29 cellular contexts compared by ENCODE assay signal in genomic region chr16:26787924-26788323, GRCh38.
DNase-seq lines count a peak whose midpoint lies in the region; ATAC-seq, FAIRE-seq and TF ChIP-seq lines count a peak whose summit lies in the region.
"Had no signal": no experiment of that assay in that cellular context is flagged by ENCODE, and none has a peak within 500 bp of the region (broad histone marks: within the 10 kb centered on the region; RNA-seq: fewer than 3 reads in every experiment).

No MANE protein-coding gene starts in this region.

- H3K79me1 ChIP-seq in H9 (ENCODE audit: insufficient read depth, low read depth, low read length, poor library complexity, severe bottlenecking) (no peaks in the 10 kb centered on the region), H1 (ENCODE audit: low read depth, low read length) (no peaks in the 10 kb centered on the region)

- H3K56ac ChIP-seq in H9 (ENCODE audit: insufficient read length, low read depth, low read length) = no peak overlapping the region
- no peak overlapping the region for H3K56ac ChIP-seq in H1 (replicated peaks; ENCODE audit: insufficient read length, low read depth, low read length)

- no peak overlapping the region for H3K9ac ChIP-seq in H9 (ENCODE audit: extremely low read depth, insufficient read length, low read length)
- no peak overlapping the region for H3K9ac ChIP-seq in H1 (replicated peaks in 1 of 4; ENCODE audit: extremely low read depth in 1 of 4, low read depth in 3 of 4, low read length in 3 of 4)

- H2AK5ac ChIP-seq in H9 (ENCODE audit: insufficient read length, low read length) = no peak overlapping the region
- no peak overlapping the region for H2AK5ac ChIP-seq in H1 (ENCODE audit: low read depth, low read length)

- H4K91ac ChIP-seq in H9 (ENCODE audit: insufficient read length, low read depth, low read length) = no peak overlapping the region
- no peak overlapping the region for H4K91ac ChIP-seq in H1 (replicated peaks; ENCODE audit: insufficient read length, low read length)

- H4K5ac ChIP-seq in H9 (ENCODE audit: insufficient read length, low read depth, low read length) (no peak overlapping the region), H1 (ENCODE audit: insufficient read length, low read depth, low read length) (no peak overlapping the region)

- TF ChIP-seq RAD21 in H1 (IDR thresholded peaks at IDR 0.05 in 1 of 2, conservative IDR thresholded peaks at IDR 0.05 in 1 of 2; ENCODE audit: low read depth in 2 of 2, low read length in 2 of 2) = no peak

- no peak overlapping the region for H3K27ac Mint-ChIP-seq in H9
- H3K27ac Mint-ChIP-seq: activated naive CD8-positive, alpha-beta T cell treated with anti-CD3 and anti-CD28 coated beads, Interleukin-2, amount 10 ng/mL, durations not matched to agents 7 days and 5 days; effector memory CD8-positive, alpha-beta T cell; IgD-negative memory B cell; nephron; stimulated activated naive CD8-positive, alpha-beta T cell treated with anti-CD3 and anti-CD28 coated beads, Interleukin-15, Interleukin-2, amounts not matched to agents 100 ng/mL and 50 ng/mL, for 24 hours; T-helper 1 cell treated with Interleukin-12 subunit alpha and Interleukin-12 subunit beta and Interleukin-4 antibody, amounts not matched to agents 30 μg/mL and 1 μg/mL, for 36 hours had no signal

- no peak for ATAC-seq in Right ventricle myocardium inferior
- ATAC-seq: effector memory CD8-positive, alpha-beta T cell; mucosa of descending colon had no signal

- no peaks in the 10 kb centered on the region for H3K27me3 ChIP-seq in H9 (ENCODE audit: insufficient read depth, low read length)
- no peaks in the 10 kb centered on the region for H3K27me3 ChIP-seq in H1 (replicated peaks in 1 of 4; ENCODE audit: control insufficient read depth in 3 of 4, extremely low read depth in 1 of 4, insufficient read depth in 3 of 4, low read length in 3 of 4)
- H3K27me3 ChIP-seq: SJCRH30 had no signal

- intact Hi-C loops in Right ventricle myocardium inferior (cut with DNase I) = no loop called here

- H3K36me3 ChIP-seq in H1 (ENCODE audit: control insufficient read depth in 2 of 4, insufficient read depth in 4 of 4, low read length in 3 of 4) = no peaks in the 10 kb centered on the region
- H3K36me3 ChIP-seq: MG63, SJCRH30 had no signal

- H3K4me1 ChIP-seq in H9 (ENCODE audit: insufficient read depth, low read length) = no peaks in the 10 kb centered on the region
- no peaks in the 10 kb centered on the region for H3K4me1 ChIP-seq in H1 (replicated peaks in 1 of 4; ENCODE audit: control insufficient read depth in 3 of 4, insufficient read depth in 4 of 4, low read length in 3 of 4)
- H3K4me1 ChIP-seq: SJCRH30 had no signal

- H2BK12ac ChIP-seq in H9 (ENCODE audit: insufficient read length, low read depth, low read length) (no peak overlapping the region), H1 (ENCODE audit: low read depth, low read length) (no peak overlapping the region)

- H3K4me3 Mint-ChIP-seq in H9 = no peak overlapping the region
- H3K4me3 Mint-ChIP-seq: activated naive CD8-positive, alpha-beta T cell treated with anti-CD3 and anti-CD28 coated beads, Interleukin-2, amount 10 ng/mL, durations not matched to agents 7 days and 5 days; effector memory CD8-positive, alpha-beta T cell; IgD-negative memory B cell; nephron; stimulated activated naive CD8-positive, alpha-beta T cell treated with anti-CD3 and anti-CD28 coated beads, Interleukin-15, Interleukin-2, amounts not matched to agents 100 ng/mL and 50 ng/mL, for 24 hours; T-helper 1 cell treated with Interleukin-12 subunit alpha and Interleukin-12 subunit beta and Interleukin-4 antibody, amounts not matched to agents 30 μg/mL and 1 μg/mL, for 36 hours had no signal

- H3K23me2 ChIP-seq in H9 (ENCODE audit: insufficient read length, low read depth, low read length, poor library complexity, severe bottlenecking) (no peaks in the 10 kb centered on the region), H1 (ENCODE audit: low read depth, low read length) (no peaks in the 10 kb centered on the region)

- H2BK15ac ChIP-seq in H9 (ENCODE audit: low read depth, low read length) (no peak overlapping the region), H1 (ENCODE audit: low read length) (no peak overlapping the region)

- no peak overlapping the region for H3K4ac ChIP-seq in H9 (ENCODE audit: low read depth, low read length)
- H3K4ac ChIP-seq in H1 (replicated peaks; ENCODE audit: insufficient read length, low read depth, low read length) = no peak overlapping the region

- CTCF ChIA-PET in H1 (lab: Charles Lee; ENCODE audit: partially characterized antibody) = no interaction called here

- H3K9me3 Mint-ChIP-seq in H9 = no peaks in the 10 kb centered on the region
- H3K9me3 Mint-ChIP-seq: activated naive CD8-positive, alpha-beta T cell treated with anti-CD3 and anti-CD28 coated beads, Interleukin-2, amount 10 ng/mL, durations not matched to agents 7 days and 5 days; effector memory CD8-positive, alpha-beta T cell; nephron; stimulated activated naive CD8-positive, alpha-beta T cell treated with anti-CD3 and anti-CD28 coated beads, Interleukin-15, Interleukin-2, amounts not matched to agents 100 ng/mL and 50 ng/mL, for 24 hours; T-helper 1 cell treated with Interleukin-12 subunit alpha and Interleukin-12 subunit beta and Interleukin-4 antibody, amounts not matched to agents 30 μg/mL and 1 μg/mL, for 36 hours had no signal

- no peak overlapping the region for H2BK120ac ChIP-seq in H9 (ENCODE audit: low read depth, low read length, poor library complexity, severe bottlenecking)
- H2BK120ac ChIP-seq in H1 (replicated peaks; ENCODE audit: low read depth, low read length) = no peak overlapping the region

- no peak for TF ChIP-seq EP300 in H1 (IDR thresholded peaks at IDR 0.05; ENCODE audit: borderline replicate concordance in 1 of 2, low read depth in 2 of 2, low read length in 2 of 2)

- no peak overlapping the region for H3K4me3 ChIP-seq in H1 (ENCODE audit: extremely low read depth in 1 of 4, insufficient read depth in 2 of 4, low read depth in 3 of 4, low read length in 4 of 4)
- H3K4me3 ChIP-seq: lung, MG63, mucosa of descending colon, SJCRH30 had no signal

- H4K20me1 ChIP-seq in H9 (ENCODE audit: control insufficient read depth, insufficient read depth, insufficient read length) = no peaks in the 10 kb centered on the region
- H4K20me1 ChIP-seq in H1 (replicated peaks in 1 of 2; ENCODE audit: control insufficient read depth in 1 of 2, insufficient read depth in 2 of 2, low read length in 2 of 2) = no peaks in the 10 kb centered on the region

- FAIRE-seq in H1 (lab: Jason Lieb, UNC) = no peak
- FAIRE-seq: astrocyte, G401.6, RCC 7860 had no signal

- H3K36me3 Mint-ChIP-seq in H9 (ENCODE audit: insufficient read depth in 1 of 3, low read depth in 3 of 3) = no peaks in the 10 kb centered on the region
- H3K36me3 Mint-ChIP-seq: activated naive CD8-positive, alpha-beta T cell treated with anti-CD3 and anti-CD28 coated beads, Interleukin-2, amount 10 ng/mL, durations not matched to agents 7 days and 5 days; IgD-negative memory B cell had no signal

- POLR2A ChIA-PET in H1 (lab: Charles Lee; ENCODE audit: partially characterized antibody) = no interaction called here

- no peak overlapping the region for H2BK20ac ChIP-seq in H9 (ENCODE audit: low read depth, low read length, poor library complexity, severe bottlenecking)
- no peak overlapping the region for H2BK20ac ChIP-seq in H1 (ENCODE audit: low read length)

- H3K9me3 ChIP-seq in H9 (ENCODE audit: control insufficient read depth, low read depth, low read length) (no peaks in the 10 kb centered on the region), H1 (ENCODE audit: insufficient read depth in 2 of 2, low read depth in 1 of 2, low read length in 1 of 2) (no peaks in the 10 kb centered on the region)
- H3K9me3 ChIP-seq: MG63, mucosa of descending colon, SJCRH30 had no signal

- H3T11ph ChIP-seq in H9 (ENCODE audit: low read length) = no peak overlapping the region

- H3K27me3 Mint-ChIP-seq in H9 (ENCODE audit: low read depth) = peaks cover 30% of the 10 kb centered on the region

- H4K8ac ChIP-seq in H9 (replicated peaks; ENCODE audit: insufficient read length, low read depth, low read length) (no peak overlapping the region), H1 (ENCODE audit: extremely low read depth, insufficient read depth, low read length) (no peak overlapping the region)

- H3K18ac ChIP-seq in H9 (ENCODE audit: insufficient read length, low read depth, low read length) (no peak overlapping the region), H1 (ENCODE audit: extremely low read depth, low read length) (no peak overlapping the region)

- H3K4me1 Mint-ChIP-seq in H9 = peaks cover 0 to 6% of the 10 kb centered on the region in 2 experiments; a peak in 1 of 4 replicates
- H3K4me1 Mint-ChIP-seq: activated naive CD8-positive, alpha-beta T cell treated with anti-CD3 and anti-CD28 coated beads, Interleukin-2, amount 10 ng/mL, durations not matched to agents 7 days and 5 days; IgD-negative memory B cell; nephron had no signal

- no CpG with 5 or more reads among the region's 4 CpGs for WGBS in H9 (ENCODE audit: extremely low coverage, insufficient read length, low lambda C conversion rate)
- WGBS in H1 (ENCODE audit: extremely low coverage in 1 of 2, insufficient coverage in 1 of 2, insufficient read length in 1 of 2, insufficient replicate concordance in 2 of 2, low coverage in 1 of 2, low lambda C conversion rate in 2 of 2, missing lambda C conversion rate in 1 of 2), 2 experiments = 69% methylated on average over 4 of the region's 4 CpGs; no CpG with 5 or more reads in 1 of the 2 experiments

- H3K23ac ChIP-seq in H9 (ENCODE audit: insufficient read length, low read depth, low read length) = no peak overlapping the region
- no peak overlapping the region for H3K23ac ChIP-seq in H1 (ENCODE audit: insufficient read length)

- DNase-seq in DMS53 (lab: John Stamatoyannopoulos, UW) = peak; percentile 11
- DNase-seq in DMS53 treated with DMSO at 0.1 percent for 48 hours (lab: John Stamatoyannopoulos, UW; ENCODE audit: unreplicated experiment) = no peak
- no peak for DNase-seq in H9
- DNase-seq in NCI-H2171 (lab: John Stamatoyannopoulos, UW) = peak; percentile 8
- DNase-seq in H1 (ENCODE audit: low read depth in 1 of 2, low spot score in 2 of 2) = no peak
- DNase-seq in Right ventricle myocardium inferior (ENCODE audit: missing footprints) = no peak
- DNase-seq in GM19238 (ENCODE audit: insufficient read length, low spot score) = no peak
- DNase-seq in cerebellum (ENCODE audit: low spot score) = no peak
- DNase-seq: 8988T; activated CD4-positive, alpha-beta T cell treated with anti-CD3 and anti-CD28 coated beads for 48 hours; activated gamma-delta T cell; activated naive CD8-positive, alpha-beta T cell treated with anti-CD3 and anti-CD28 coated beads, Interleukin-2, amount 10 ng/mL, durations not matched to agents 7 days and 5 days; activated T-cell treated with anti-CD3 and anti-CD28 coated beads, Interleukin-2, amount 50 U/mL, for 1 hour; cortex of kidney; effector memory CD8-positive, alpha-beta T cell; head of caudate nucleus; MG63; mucosa of descending colon; NCI-H1417 treated with DMSO at 0.1 percent for 48 hours; NCI-H2081 treated with DMSO at 0.1 percent for 48 hours had no signal

- H3K4me2 ChIP-seq in H9 (ENCODE audit: insufficient read depth, insufficient read length, low read length) = no peak overlapping the region
- no peak overlapping the region for H3K4me2 ChIP-seq in H1 (ENCODE audit: insufficient read depth in 1 of 2, low read depth in 2 of 2, low read length in 2 of 2)

- no peak overlapping the region for H3K14ac ChIP-seq in H9 (ENCODE audit: insufficient read depth, low read length)
- no peak overlapping the region for H3K14ac ChIP-seq in H1 (ENCODE audit: insufficient read length)

- H3K79me2 ChIP-seq in H9 (ENCODE audit: insufficient read depth, low read length) (no peaks in the 10 kb centered on the region), H1 (ENCODE audit: control insufficient read depth in 1 of 2, insufficient read depth in 2 of 2, low read length in 2 of 2) (no peaks in the 10 kb centered on the region)

- TF ChIP-seq POLR2A in H1 (IDR thresholded peaks at IDR 0.05; ENCODE audit: control extremely low read depth in 1 of 2, low read depth in 2 of 2, low read length in 2 of 2) = no peak

- H3K27ac ChIP-seq in H9 (ENCODE audit: insufficient read length, low read depth, low read length) = no peak overlapping the region
- H3K27ac ChIP-seq in H1 (ENCODE audit: low read depth, low read length) = no peak overlapping the region
- H3K27ac ChIP-seq: SJCRH30 had no signal

- TF ChIP-seq CTCF in H9 (conservative IDR thresholded peaks at IDR 0.05) (no peak), H1 (IDR thresholded peaks at IDR 0.05; ENCODE audit: control extremely low read depth in 1 of 3, insufficient read depth in 1 of 3, low read depth in 1 of 3, low read length in 3 of 3) (no peak)

- H2BK5ac ChIP-seq in H9 (ENCODE audit: insufficient read length, low read length) (no peak overlapping the region), H1 (ENCODE audit: low read depth, low read length) (no peak overlapping the region)

- H2AFZ ChIP-seq in H9 (ENCODE audit: low read length) (peak overlapping the region; percentile 40), H1 (ENCODE audit: low read length) (no peak overlapping the region)

Comparison
In these comparisons a context has a peak if more than half of its experiments do, and no peak if none do; other contexts are left out.
1. DNase-seq: peak in DMS53 (single experiment) and NCI-H2171 (single experiment); none in DMS53 treated with DMSO at 0.1 percent for 48 hours (single experiment), H9 (single experiment), H1 (0 of 2), Right ventricle myocardium inferior (single experiment), GM19238 (single experiment) and cerebellum (single experiment).